8 cellular contexts compared by ENCODE assay signal in the genomic region with DNA sequence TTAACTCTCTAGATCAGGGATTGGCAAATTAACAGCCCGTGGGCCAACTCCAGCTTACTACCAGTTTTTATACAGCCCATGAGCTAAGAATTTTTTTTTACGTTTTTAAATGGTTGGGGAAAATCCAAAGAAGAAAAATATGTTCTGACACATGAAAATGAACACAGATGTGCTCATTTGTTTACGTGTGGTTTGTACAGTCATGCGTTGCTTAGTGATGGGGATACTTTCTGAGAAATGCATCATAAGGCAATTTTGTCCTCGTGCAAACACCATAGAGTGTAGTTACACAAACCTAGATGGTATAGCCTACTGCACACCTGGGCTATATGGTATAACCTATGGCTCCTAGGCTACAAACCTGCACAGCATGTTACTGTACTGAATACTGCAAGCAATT. TPM values are rescaled to one million over a fixed set of nuclear protein-coding genes. Genes with fewer than 3 reads are reported as not detected.
DNase-seq lines count a peak whose midpoint lies in the region; ATAC-seq and TF ChIP-seq lines count a peak whose summit lies in the region.

No MANE protein-coding gene starts in this region.

- H3K79me2 ChIP-seq in OCI-LY7 (ENCODE audit: insufficient read depth, low read depth, low read length) = no peaks in the 10 kb centered on the region

- H3K9me3 ChIP-seq in AG04450 (ENCODE audit: control insufficient read depth, insufficient read depth, low read length) = no peaks in the 10 kb centered on the region
- no peaks in the 10 kb centered on the region for H3K9me3 ChIP-seq in OCI-LY7 (ENCODE audit: low read length)
- no peaks in the 10 kb centered on the region for H3K9me3 ChIP-seq in right atrium auricular region
- no peaks in the 10 kb centered on the region for H3K9me3 ChIP-seq in psoas muscle

- H3K4me2 ChIP-seq in OCI-LY7 (ENCODE audit: low read length) = no peak overlapping the region

- H3K36me3 ChIP-seq in OCI-LY7 (ENCODE audit: insufficient read depth, low read length) (no peaks in the 10 kb centered on the region), right atrium auricular region (no peaks in the 10 kb centered on the region), psoas muscle (ENCODE audit: insufficient read depth in 1 of 2, low read depth in 1 of 2) (peaks cover 4 to 21% of the 10 kb centered on the region in 2 donors)

- H3K27me3 ChIP-seq in AG04450 (ENCODE audit: control insufficient read depth, insufficient read depth, low read length) (peaks cover 2% of the 10 kb centered on the region), right atrium auricular region (no peaks in the 10 kb centered on the region), psoas muscle (ENCODE audit: insufficient read depth in 3 of 3, low read length in 2 of 3) (no peaks in the 10 kb centered on the region)

- 67 to 77% (median 71%) methylated on average over 5 of the region's 5 CpGs for WGBS in psoas muscle, 3 donors

- intact Hi-C loops in OCI-LY7 (cut with micrococcal nuclease; ENCODE audit: unreplicated experiment) (no loop called here), psoas muscle (cut with DNase I) (loop anchor here in 1 of 2 donors (10.0 kb wide), 1 partner anchor 141 kb away; no protein-coding TSS in a partner anchor)

- peak; percentile 83 for DNase-seq in AG04450 (ENCODE audit: low read depth, low spot score)
- DNase-seq in central memory CD8-positive, alpha-beta T cell (ENCODE audit: low spot score in 2 of 2) = no peak
- no peak for DNase-seq in OCI-LY7 (ENCODE audit: low spot score)
- no peak for DNase-seq in right atrium auricular region (ENCODE audit: low spot score)
- DNase-seq in GM20000 (ENCODE audit: low spot score) = no peak
- DNase-seq in psoas muscle = no peak

- TF ChIP-seq CTCF in AG04450 (IDR thresholded peaks at IDR 0.05; ENCODE audit: low read depth, low read length) = no peak
- TF ChIP-seq CTCF in OCI-LY7 (conservative IDR thresholded peaks at IDR 0.05; ENCODE audit: low read length) = no peak
- no peak for TF ChIP-seq CTCF in right atrium auricular region (IDR thresholded peaks at IDR 0.05)
- TF ChIP-seq CTCF in GM20000 (IDR thresholded peaks at IDR 0.05; ENCODE audit: extremely low read depth, missing control alignments) = no peak
- TF ChIP-seq CTCF in psoas muscle (IDR thresholded peaks at IDR 0.05) = no peak

- no peaks in the 10 kb centered on the region for H3K9me2 ChIP-seq in OCI-LY7 (ENCODE audit: insufficient read depth, low read length)

- H3K4me3 ChIP-seq in AG04450 (ENCODE audit: low read depth, low read length) (no peak overlapping the region), OCI-LY7 (ENCODE audit: low read depth, low read length, poor library complexity, severe bottlenecking) (no peak overlapping the region), right atrium auricular region (no peak overlapping the region), psoas muscle (no peak overlapping the region)

- H2AFZ ChIP-seq in OCI-LY7 (ENCODE audit: low read length) = no peak overlapping the region

- no peaks in the 10 kb centered on the region for H3K9me3 Mint-ChIP-seq in central memory CD8-positive, alpha-beta T cell

- CTCF ChIA-PET in AG04450 (lab: Charles Lee) (interaction anchor here (0.6 to 0.9 kb wide), 2 partner anchors 30 to 336 kb away, joined by 3 read pairs; no protein-coding TSS in a partner anchor), OCI-LY7 (lab: Charles Lee; ENCODE audit: unreplicated experiment) (no interaction called here)

- H3K27ac ChIP-seq in AG04450 (ENCODE audit: low read depth, low read length) (no peak overlapping the region), OCI-LY7 (ENCODE audit: low read depth, low read length, poor library complexity, severe bottlenecking) (no peak overlapping the region), right atrium auricular region (no peak overlapping the region), psoas muscle (no peak overlapping the region)

- no peaks in the 10 kb centered on the region for H3K36me3 Mint-ChIP-seq in central memory CD8-positive, alpha-beta T cell (ENCODE audit: insufficient read depth)

- ATAC-seq in GM18907 (IDR thresholded peaks at IDR 0.05; ENCODE audit: unreplicated experiment) (peak; percentile 60), HG03432 (IDR thresholded peaks at IDR 0.05; ENCODE audit: unreplicated experiment) (peak; percentile 65), psoas muscle (no peak)
- ATAC-seq in central memory CD8-positive, alpha-beta T cell (replicated peaks; ENCODE audit: extremely low read depth, poor library complexity, severe bottlenecking) = peak; percentile 46

- POLR2A ChIA-PET in AG04450 (lab: Yijun Ruan, JAX) (interaction anchor here (0.7 to 1.3 kb wide), 2 partner anchors 13 to 119 kb away, joined by 3 to 4 read pairs; no protein-coding TSS in a partner anchor), OCI-LY7 (lab: Charles Lee) (no interaction called here)

- H3K27me3 Mint-ChIP-seq in central memory CD8-positive, alpha-beta T cell = no peaks in the 10 kb centered on the region

- H3K4me1 ChIP-seq in OCI-LY7 (ENCODE audit: insufficient read depth, low read length, poor library complexity, severe bottlenecking) = no peaks in the 10 kb centered on the region
- no peaks in the 10 kb centered on the region for H3K4me1 ChIP-seq in right atrium auricular region
- no peaks in the 10 kb centered on the region for H3K4me1 ChIP-seq in psoas muscle

- no peak overlapping the region for H3K4me3 Mint-ChIP-seq in central memory CD8-positive, alpha-beta T cell

- H4K20me1 ChIP-seq in OCI-LY7 (ENCODE audit: insufficient read depth, low read length) = no peaks in the 10 kb centered on the region

- H3K27ac Mint-ChIP-seq in central memory CD8-positive, alpha-beta T cell (ENCODE audit: low read depth) = no peak overlapping the region

- no peaks in the 10 kb centered on the region for H3K4me1 Mint-ChIP-seq in central memory CD8-positive, alpha-beta T cell

- BruUV-seq in OCI-LY7 (replicated peaks; lab: Mats Ljungman, UMichigan) = no TSS peak

RNA-seq across cellular contexts. Expression of gene SMKR1, which starts 8.3 kb away (rescaled TPM):
- polyA plus RNA-seq in AG04450 (2011; rRNA removed) (0.10 and 0.24 TPM in 2 replicates), psoas muscle (under 1 TPM in 1 of 3 donors, not detected in 2; 0.25 TPM)
- polyA minus RNA-seq in AG04450 (2011; rRNA and poly(A)+ RNA removed) = not detected in 2 replicates
- not detected in 2 replicates for total RNA-seq in OCI-LY7 (2014; rRNA removed; shearing (Covaris generic))
- total RNA-seq in OCI-LY7 (2022) (not detected in 2 replicates), right atrium auricular region (not detected), psoas muscle (under 1 TPM in 2 of 4 donors, not detected in 2; 0.22 to 0.74 TPM)

RNA-seq across cellular contexts. Expression of gene STRIP2, which starts 59.8 kb away (rescaled TPM):
- polyA plus RNA-seq in AG04450 (2011; rRNA removed) (1.3 and 1.7 TPM in 2 replicates), psoas muscle (10 to 100 TPM; 14.5 to 42.6 (median 21.1) TPM)
- 2.3 and 3.1 TPM in 2 replicates for polyA minus RNA-seq in AG04450 (2011; rRNA and poly(A)+ RNA removed)
- 1.3 and 2.1 TPM in 2 replicates for total RNA-seq in OCI-LY7 (2014; rRNA removed; shearing (Covaris generic))
- total RNA-seq in OCI-LY7 (2022) (4.2 and 4.3 TPM in 2 replicates), right atrium auricular region (10 to 100 TPM in 1 of 2 donors, 1 to 10 TPM in 1; 8.5 to 11.3 TPM), psoas muscle (10 to 100 TPM; 46.6 to 94.4 (median 58.4) TPM)

Comparison
In these comparisons a context has a peak if more than half of its experiments do, and no peak if none do; other contexts are left out.
1. ATAC-seq: peak in GM18907 (single experiment), HG03432 (single experiment) and central memory CD8-positive, alpha-beta T cell (single experiment); none in psoas muscle (0 of 4).